ENCODE assay signal across 31 cellular contexts in genomic region chr1:94693435-94693834, GRCh38.
"Had no signal": no experiment of that assay in that cellular context is flagged by ENCODE, and none has a peak within 500 bp of the region (broad histone marks: within the 10 kb centered on the region; RNA-seq: fewer than 3 reads in every experiment).

No MANE protein-coding gene starts in this region.

- H2AFZ ChIP-seq: neural progenitor cell, parathyroid adenoma had no signal

- DNase-seq: natural killer cell; occipital lobe; ovary; posterior cingulate gyrus; psoas muscle; right cardiac atrium; spleen; stimulated activated CD4-positive, alpha-beta T cell treated with anti-CD3 and anti-CD28 coated beads, Interleukin-12 subunit alpha, Interleukin-12 subunit beta, amount 100 ng/mL, for 4 hours; stimulated activated CD4-positive, alpha-beta T cell treated with anti-CD3 and anti-CD28 coated beads, Interleukin-1b, Interleukin-23, amount 100 ng/mL, for 48 hours; stimulated activated CD4-positive, alpha-beta T cell treated with anti-CD3 and anti-CD28 coated beads, Interleukin-4, amount 100 ng/mL, for 1 hour; stimulated activated CD4-positive, alpha-beta T cell treated with anti-CD3 and anti-CD28 coated beads, Interleukin-4, amount 100 ng/mL, for 4 hours; stimulated activated CD8-positive, alpha-beta memory T cell treated with anti-CD3 and anti-CD28 coated beads, Interleukin-4, amount 100 ng/mL, for 48 hours; stimulated activated naive CD4-positive, alpha-beta T cell; stimulated activated naive CD8-positive, alpha-beta T cell treated with anti-CD3 and anti-CD28 coated beads, Interleukin-15, amount 100 ng/mL, for 72 hours; stimulated activated naive CD8-positive, alpha-beta T cell treated with anti-CD3 and anti-CD28 coated beads, Interleukin-15, Interleukin-2, amounts not matched to agents 100 U/mL and 50 U/mL, for 24 hours; substantia nigra; testis; tibial artery; transverse colon; upper lobe of right lung; uterus had no signal

- H3K4me2 ChIP-seq: neural progenitor cell, smooth muscle cell had no signal

- H3K4me3 Mint-ChIP-seq: natural killer cell; nephron; neural progenitor cell; stimulated activated memory B cell treated with anti-CD40 and anti-IgM and Interleukin-4, amounts not matched to agents 10 μg/mL and 1 μg/mL and 100 μg/mL, for 72 hours; stimulated activated naive CD8-positive, alpha-beta T cell treated with anti-CD3 and anti-CD28 coated beads, Interleukin-15, amount 100 ng/mL, for 72 hours; type B pancreatic cell had no signal

- H3K27ac Mint-ChIP-seq: natural killer cell; neural progenitor cell; stimulated activated memory B cell treated with anti-CD40 and anti-IgM and Interleukin-4, amounts not matched to agents 10 μg/mL and 1 μg/mL and 100 μg/mL, for 72 hours; type B pancreatic cell had no signal

- H3K9me3 ChIP-seq: ovary, psoas muscle, suprapubic skin, testis, tibial artery, transverse colon, upper lobe of right lung, uterus had no signal

- H3K27me3 ChIP-seq: neural progenitor cell, ovary, suprapubic skin, testis, tibial artery, transverse colon, upper lobe of right lung, uterus had no signal

- H3K79me2 ChIP-seq: parathyroid adenoma had no signal

- H3K4me1 ChIP-seq: parathyroid adenoma, psoas muscle, upper lobe of right lung, uterus had no signal

- H3K27ac ChIP-seq: neural progenitor cell, ovary, parathyroid adenoma, psoas muscle, skin epidermis, spleen, suprapubic skin, testis, tibial artery, transverse colon, upper lobe of right lung, uterus had no signal

- H3K9ac ChIP-seq: neural progenitor cell, parathyroid adenoma had no signal

- H3K4me1 Mint-ChIP-seq: stimulated activated memory B cell treated with anti-CD40 and anti-IgM and Interleukin-4, amounts not matched to agents 10 μg/mL and 1 μg/mL and 100 μg/mL, for 72 hours had no signal

- H3K9me3 Mint-ChIP-seq: natural killer cell; stimulated activated memory B cell treated with anti-CD40 and anti-IgM and Interleukin-4, amounts not matched to agents 10 μg/mL and 1 μg/mL and 100 μg/mL, for 72 hours; stimulated activated naive CD8-positive, alpha-beta T cell treated with anti-CD3 and anti-CD28 coated beads, Interleukin-15, amount 100 ng/mL, for 72 hours had no signal

- H3K4me3 ChIP-seq: neural progenitor cell, ovary, psoas muscle, skin epidermis, smooth muscle cell, spleen, suprapubic skin, testis, tibial artery, transverse colon, upper lobe of right lung, uterus had no signal

- H3K36me3 ChIP-seq: neural progenitor cell, ovary, spleen, suprapubic skin, tibial artery, transverse colon, upper lobe of right lung, uterus had no signal

- H3K27me3 Mint-ChIP-seq: progenitor cell of endocrine pancreas, type B pancreatic cell had no signal

- ATAC-seq: psoas muscle; right cardiac atrium; sciatic nerve; stimulated activated memory B cell treated with anti-CD40 and anti-IgM and Interleukin-4, amounts not matched to agents 10 μg/mL and 1 μg/mL and 100 μg/mL, for 72 hours; stimulated activated naive CD8-positive, alpha-beta T cell treated with anti-CD3 and anti-CD28 coated beads, Interleukin-15, amount 100 ng/mL, for 72 hours; stimulated activated naive CD8-positive, alpha-beta T cell treated with anti-CD3 and anti-CD28 coated beads, Interleukin-15, Interleukin-2, amounts not matched to agents 100 U/mL and 50 U/mL, for 24 hours; upper lobe of right lung had no signal

- H3K36me3 Mint-ChIP-seq: natural killer cell; stimulated activated memory B cell treated with anti-CD40 and anti-IgM and Interleukin-4, amounts not matched to agents 10 μg/mL and 1 μg/mL and 100 μg/mL, for 72 hours had no signal
